Comparison of ENCODE assay signal across 24 cellular contexts in genomic region chr9:130150779-130151381, GRCh38. TPM values are rescaled to one million over a fixed set of nuclear protein-coding genes. Genes with fewer than 3 reads are reported as not detected.
DNase-seq lines count a peak whose midpoint lies in the region; ATAC-seq and TF ChIP-seq lines count a peak whose summit lies in the region.
"Had no signal": no experiment of that assay in that cellular context is flagged by ENCODE, and none has a peak within 500 bp of the region (broad histone marks: within the 10 kb centered on the region; RNA-seq: fewer than 3 reads in every experiment).

No MANE protein-coding gene starts in this region.

- H3K27me3 Mint-ChIP-seq in MCF 10A (ENCODE audit: insufficient read depth, unreplicated experiment), result peaks cover 10% of the 10 kb centered on the region

- H3K4me3 ChIP-seq in breast epithelium (no peak overlapping the region), fibroblast of villous mesenchyme (ENCODE audit: low read depth, low read length) (no peak overlapping the region)
- H3K4me3 ChIP-seq: heart right ventricle, tibial artery had no signal

- no peak for TF ChIP-seq POLR2A in breast epithelium (IDR thresholded peaks at IDR 0.05)

- TF ChIP-seq CTCF in MCF 10A (IDR thresholded peaks at IDR 0.05; ENCODE audit: unreplicated experiment) (no peak), breast epithelium (IDR thresholded peaks at IDR 0.05) (no peak), fibroblast of villous mesenchyme (IDR thresholded peaks at IDR 0.05; ENCODE audit: insufficient read depth, low read depth, low read length) (no peak)

- POLR2A ChIA-PET in MCF 10A (lab: Yijun Ruan, JAX), result no interaction called here

- no peaks in the 10 kb centered on the region for H3K27me3 ChIP-seq in breast epithelium
- H3K27me3 ChIP-seq: tibial artery had no signal

- no peaks in the 10 kb centered on the region for H3K36me3 Mint-ChIP-seq in MCF 10A (ENCODE audit: insufficient read depth, unreplicated experiment)
- H3K36me3 Mint-ChIP-seq: activated naive CD4-positive, alpha-beta T cell treated with anti-CD3 and anti-CD28 coated beads, Interleukin-2, amount 50 U/mL, for 72 hours; CD8-positive, alpha-beta T cell; IgD-negative memory B cell; naive thymus-derived CD4-positive, alpha-beta T cell had no signal

- no peak overlapping the region for H3K27ac ChIP-seq in breast epithelium
- H3K27ac ChIP-seq: heart right ventricle, tibial artery had no signal

- no TSS peak for BruUV-seq in MCF 10A (replicated peaks; lab: Mats Ljungman, UMichigan)

- H3K36me3 ChIP-seq in breast epithelium, result no peaks in the 10 kb centered on the region
- H3K36me3 ChIP-seq: heart right ventricle, tibial artery had no signal

- no peaks in the 10 kb centered on the region for H3K9me3 ChIP-seq in breast epithelium
- H3K9me3 ChIP-seq: heart right ventricle, tibial artery had no signal

- peak; percentile 51; the same call in 2 of the 3 replicates for ATAC-seq in SK-N-SH treated with all-trans-retinoic acid at 6 μM for 48 hours
- ATAC-seq: activated naive CD4-positive, alpha-beta T cell treated with anti-CD3 and anti-CD28 coated beads, Interleukin-2, amount 50 U/mL, for 72 hours; CD8-positive, alpha-beta T cell; heart right ventricle; left colon; naive thymus-derived CD4-positive, alpha-beta T cell had no signal

- H3K4me3 Mint-ChIP-seq in MCF 10A (ENCODE audit: unreplicated experiment), result no peak overlapping the region
- H3K4me3 Mint-ChIP-seq: CD8-positive, alpha-beta T cell; central memory CD8-positive, alpha-beta T cell; IgD-negative memory B cell; naive thymus-derived CD4-positive, alpha-beta T cell had no signal

- intact Hi-C loops in MCF 10A (cut with micrococcal nuclease), result no loop called here
- intact Hi-C loops in breast epithelium (cut with DNase I; ENCODE audit: low total_unique reads), result no loop called here

- H3K4me1 Mint-ChIP-seq in MCF 10A (ENCODE audit: insufficient read depth, unreplicated experiment), result no peaks in the 10 kb centered on the region
- H3K4me1 Mint-ChIP-seq: central memory CD8-positive, alpha-beta T cell; IgD-negative memory B cell had no signal

- H3K9me3 Mint-ChIP-seq in MCF 10A (ENCODE audit: unreplicated experiment), result no peaks in the 10 kb centered on the region
- H3K9me3 Mint-ChIP-seq: activated naive CD4-positive, alpha-beta T cell treated with anti-CD3 and anti-CD28 coated beads, Interleukin-2, amount 50 U/mL, for 72 hours; CD8-positive, alpha-beta T cell; central memory CD8-positive, alpha-beta T cell; IgD-negative memory B cell; naive thymus-derived CD4-positive, alpha-beta T cell had no signal

- CTCF ChIA-PET in MCF 10A (lab: Yijun Ruan, JAX), result no interaction called here

- H3K4me1 ChIP-seq in breast epithelium, result no peaks in the 10 kb centered on the region
- H3K4me1 ChIP-seq: heart right ventricle, tibial artery had no signal

- no peak overlapping the region for H3K27ac Mint-ChIP-seq in MCF 10A (ENCODE audit: low read depth, unreplicated experiment)
- H3K27ac Mint-ChIP-seq: activated naive CD4-positive, alpha-beta T cell treated with anti-CD3 and anti-CD28 coated beads, Interleukin-2, amount 50 U/mL, for 72 hours; CD8-positive, alpha-beta T cell; IgD-negative memory B cell had no signal

- peak; percentile 23 for DNase-seq in MCF 10A (ENCODE audit: unreplicated experiment)
- DNase-seq in breast epithelium (ENCODE audit: low spot score in 2 of 2), result no peak
- peak; percentile 55 for DNase-seq in fibroblast of villous mesenchyme (ENCODE audit: low read depth)
- DNase-seq in activated CD4-positive, CD25-positive, alpha-beta regulatory T cell (lab: John Stamatoyannopoulos, UW), result no peak
- no peak for DNase-seq in SKM-1 treated with dmso at 0.1 percent for 144 hours (lab: John Stamatoyannopoulos, UW; ENCODE audit: unreplicated experiment)
- DNase-seq in H4 (ENCODE audit: low spot score), result no peak
- no peak for DNase-seq in T1000 (lab: John Stamatoyannopoulos, UW)
- DNase-seq: 8988T; activated CD4-positive, CD25-positive, alpha-beta regulatory T cell treated with anti-CD3 and anti-CD28 coated beads, Interleukin-2, amount 50 U/mL, for 72 hours; activated CD8-positive, alpha-beta memory T cell treated with anti-CD3 and anti-CD28 coated beads, Interleukin-2, amount 50 U/mL, for 48 hours; CD8-positive, alpha-beta T cell; GDM1; heart right ventricle; left colon; naive thymus-derived CD4-positive, alpha-beta T cell; NCI-H1417 treated with DMSO at 0.1 percent for 48 hours; NCI-H2227 treated with DMSO at 0.1 percent for 48 hours; stimulated activated CD4-positive, alpha-beta T cell treated with anti-CD3 and anti-CD28 coated beads, Interleukin-2, amount 100 ng/mL, for 24 hours; T-helper 1 cell; tibial artery had no signal

TF ChIP-seq in SK-N-SH treated with all-trans-retinoic acid at 6 μM for 48 hours, 23 proteins besides CTCF, POLR2A, EP300 and RAD21 (continues in another document):
- TF ChIP-seq CREB5 (CRISPR knock-in tag; IDR thresholded peaks at IDR 0.05; ENCODE audit: low read depth) (peak; percentile 80), CSRNP3 (CRISPR knock-in tag; IDR thresholded peaks at IDR 0.05) (peak; percentile 81; the same call in 1 of the 2 replicates), OSR1 (CRISPR knock-in tag; IDR thresholded peaks at IDR 0.05) (peak; percentile 97), ISL1 (CRISPR knock-in tag; IDR thresholded peaks at IDR 0.05) (peak; percentile 89), POU6F1 (CRISPR knock-in tag; IDR thresholded peaks at IDR 0.05; ENCODE audit: borderline replicate concordance, low read depth) (peak; percentile 83; the same call in 1 of the 2 replicates), ZNF8 (CRISPR knock-in tag; IDR thresholded peaks at IDR 0.05) (peak; percentile 59; the same call in 1 of the 2 replicates), ZC3H10 (CRISPR knock-in tag; IDR thresholded peaks at IDR 0.05) (peak; percentile 64), PPARA (CRISPR knock-in tag; IDR thresholded peaks at IDR 0.05; ENCODE audit: borderline replicate concordance) (no peak), TCF4 (CRISPR knock-in tag; IDR thresholded peaks at IDR 0.05; ENCODE audit: borderline replicate concordance) (0 out of 2 replicates have a peak, but pooled peaks have one; percentile 11), GLIS3 (CRISPR knock-in tag; IDR thresholded peaks at IDR 0.05) (peak; percentile 76; the same call in 1 of the 2 replicates), ZFP3 (CRISPR knock-in tag; IDR thresholded peaks at IDR 0.05) (peak; percentile 97), ZNF565 (CRISPR knock-in tag; conservative IDR thresholded peaks at IDR 0.05; ENCODE audit: low read depth) (peak; percentile 92), ZNF70 (CRISPR knock-in tag; IDR thresholded peaks at IDR 0.05) (no peak)

RNA-seq across cellular contexts. Expression of gene NCS1, which starts 21.3 kb away (rescaled TPM):
- total RNA-seq in MCF 10A (2022), result 27.8 and 41.3 TPM in 2 replicates
- 1 to 10 TPM; 3.2 to 3.9 (median 3.4) TPM for total RNA-seq in breast epithelium
- 30.0 and 42.7 TPM in 2 replicates for total RNA-seq in fibroblast of villous mesenchyme
- 39.3 and 40.3 TPM in 2 replicates for total RNA-seq in H4 (2014; rRNA removed; shearing (Covaris generic))

Comparison
In these comparisons a context has a peak if more than half of its experiments do, and no peak if none do; other contexts are left out.
1. DNase-seq: peak in MCF 10A (single experiment) and fibroblast of villous mesenchyme (single experiment); none in breast epithelium (0 of 2), activated CD4-positive, CD25-positive, alpha-beta regulatory T cell (0 of 4), SKM-1 treated with dmso at 0.1 percent for 144 hours (single experiment), H4 (single experiment) and T1000 (single experiment).